In the genomic region with DNA sequence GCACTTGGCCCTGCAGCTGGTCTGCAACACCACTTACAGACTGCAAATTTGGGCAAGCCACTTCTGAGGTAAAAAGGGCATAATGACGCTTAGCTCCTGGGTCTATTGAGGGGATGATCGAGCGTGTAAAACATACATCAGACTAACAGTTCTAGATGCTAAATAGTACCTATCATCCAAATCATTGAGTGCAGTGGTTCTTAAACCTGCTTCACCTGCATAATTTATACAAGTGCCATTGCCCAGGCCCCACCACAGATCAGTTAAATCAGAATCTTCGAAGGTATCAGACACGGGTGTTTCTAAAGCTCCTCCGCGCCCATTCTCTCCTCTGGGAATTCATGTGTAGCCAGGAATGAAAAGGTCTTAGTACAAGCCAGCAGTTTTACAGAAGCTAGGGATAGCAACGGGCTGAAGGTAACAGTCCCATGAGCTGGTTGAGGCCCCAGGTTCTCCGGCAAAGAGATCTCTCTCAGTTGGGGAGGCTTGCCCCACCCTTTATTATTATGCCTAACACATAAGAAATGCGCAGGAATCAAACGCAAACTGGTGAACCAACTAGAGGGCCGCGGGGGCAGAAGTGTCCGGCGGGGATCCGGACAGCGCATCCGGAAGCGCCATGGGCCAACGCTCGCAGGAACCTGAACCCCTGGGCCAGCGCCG, we compare ENCODE assay signal across 1 cellular context.
TF ChIP-seq lines count a peak whose summit lies in the region.

No MANE protein-coding gene starts in this region.

TF ChIP-seq in H1, 55 proteins besides CTCF, POLR2A, EP300 and RAD21:
- TF ChIP-seq TBP (IDR thresholded peaks at IDR 0.05; ENCODE audit: low read depth, low read length) (no peak), KDM4A (IDR thresholded peaks at IDR 0.05; ENCODE audit: low read depth, low read length, severe bottlenecking) (peak; percentile 70), FOSL1 (IDR thresholded peaks at IDR 0.05; ENCODE audit: insufficient read depth, low read depth, low read length) (no peak)
